In the genomic region with DNA sequence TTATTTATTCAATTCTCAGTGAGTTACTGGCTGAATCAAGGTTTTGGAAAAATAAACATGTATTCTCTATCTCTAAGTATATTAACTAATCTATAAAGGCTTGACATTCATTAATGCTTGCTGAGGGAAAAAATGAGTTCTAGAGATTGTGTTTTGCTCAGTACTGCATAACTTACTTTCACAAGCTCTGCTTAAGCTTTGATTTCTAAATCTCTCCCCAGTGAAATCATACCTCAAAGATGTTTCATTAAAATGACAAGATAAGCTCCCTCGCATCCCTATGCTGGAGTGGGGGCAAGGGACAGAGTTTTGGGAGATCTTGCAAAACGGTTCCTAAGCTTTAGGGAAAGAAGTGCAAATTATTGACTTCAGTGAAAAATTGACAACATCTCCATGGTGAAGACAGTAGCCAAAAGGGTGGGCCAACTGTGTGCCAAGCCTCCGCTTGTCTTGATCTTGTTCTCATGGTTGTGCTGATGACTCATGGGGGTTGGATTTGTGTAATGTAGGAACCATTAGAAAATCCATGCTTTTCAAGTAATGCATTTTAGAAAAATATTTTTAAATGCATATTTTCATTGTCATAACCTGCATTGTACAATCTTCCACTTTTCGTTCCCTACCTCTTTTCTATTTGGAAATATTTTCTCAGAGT, we compare ENCODE assay signal across 19 cellular contexts.
DNase-seq lines count a peak whose midpoint lies in the region; ATAC-seq and TF ChIP-seq lines count a peak whose summit lies in the region.
"Had no signal": no experiment of that assay in that cellular context is flagged by ENCODE, and none has a peak within 500 bp of the region (broad histone marks: within the 10 kb centered on the region; RNA-seq: fewer than 3 reads in every experiment).

No MANE protein-coding gene starts in this region.

- no peak overlapping the region for H3K4me2 ChIP-seq in Karpas-422 (ENCODE audit: low read depth, low read length, poor library complexity, severe bottlenecking)

- H3K79me2 ChIP-seq in Karpas-422 (ENCODE audit: low read length) = no peaks in the 10 kb centered on the region

- H3K4me3 ChIP-seq in Karpas-422 (ENCODE audit: low read length) = no peak overlapping the region
- H3K4me3 ChIP-seq in cardiac fibroblast (replicated peaks in 1 of 2; ENCODE audit: low read depth in 2 of 2, low read length in 2 of 2) = no peak overlapping the region
- H3K4me3 ChIP-seq: MG63, SJSA1 had no signal

- H3K27me3 ChIP-seq in Karpas-422 (ENCODE audit: low read length) = no peaks in the 10 kb centered on the region
- H3K27me3 ChIP-seq in foreskin keratinocyte = no peaks in the 10 kb centered on the region
- H3K27me3 ChIP-seq: BE2C, MG63, SJSA1 had no signal

- H4K20me1 ChIP-seq in Karpas-422 (ENCODE audit: insufficient read depth, low read depth, low read length) = no peaks in the 10 kb centered on the region

- H3K4me1 ChIP-seq in Karpas-422 (ENCODE audit: low read length) (peaks cover 37% of the 10 kb centered on the region), foreskin keratinocyte (no peaks in the 10 kb centered on the region)
- H3K4me1 ChIP-seq: BE2C, SJSA1 had no signal

- ATAC-seq in foreskin keratinocyte (peak; percentile 34), GM19467 (IDR thresholded peaks at IDR 0.05; ENCODE audit: unreplicated experiment) (no peak)
- ATAC-seq: Panc1 had no signal

- TF ChIP-seq CTCF in cardiac fibroblast (IDR thresholded peaks at IDR 0.05; ENCODE audit: low read depth, low read length) (no peak), foreskin keratinocyte (conservative IDR thresholded peaks at IDR 0.05) (no peak)

- DNase-seq in Karpas-422 = no peak
- peak; percentile 39 to 59 for DNase-seq in cardiac fibroblast (ENCODE audit: low read depth in 2 of 2)
- DNase-seq in foreskin keratinocyte = peak in 1 of 2 donors; percentile 19
- no peak for DNase-seq in NCI-H774 (lab: John Stamatoyannopoulos, UW)
- no peak for DNase-seq in islet precursor cell
- no peak for DNase-seq in stimulated activated CD4-positive, alpha-beta T cell treated with anti-CD3 and anti-CD28 coated beads, Interleukin-2, amount 100 ng/mL, for 48 hours
- DNase-seq: BE2C, EL, GF-D8, Kasumi-1, MG63, NCI-H1048, NCI-H1417 treated with DMSO at 0.1 percent for 48 hours, NCI-H187, NCI-H2107, NCI-H510A had no signal

- no peaks in the 10 kb centered on the region for H3K36me3 ChIP-seq in Karpas-422 (ENCODE audit: insufficient read depth, low read length)
- H3K36me3 ChIP-seq: BE2C, MG63, SJSA1 had no signal

- H3K9me3 ChIP-seq in Karpas-422 (ENCODE audit: low read length) = no peaks in the 10 kb centered on the region
- H3K9me3 ChIP-seq: BE2C, MG63, SJSA1 had no signal

- H2AFZ ChIP-seq in Karpas-422 (ENCODE audit: low read length) = peak overlapping the region; percentile 25

- no peak overlapping the region for H3K27ac ChIP-seq in Karpas-422 (ENCODE audit: low read length)
- no peak overlapping the region for H3K27ac ChIP-seq in foreskin keratinocyte
- H3K27ac ChIP-seq: SJSA1 had no signal

- no peaks in the 10 kb centered on the region for H3K9me2 ChIP-seq in Karpas-422 (replicated peaks; ENCODE audit: insufficient read depth, low read length)

- no peak overlapping the region for H3K9ac ChIP-seq in Karpas-422 (ENCODE audit: low read length)

Comparison
In these comparisons a context has a peak if more than half of its experiments do, and no peak if none do; other contexts are left out.
1. DNase-seq: peak in cardiac fibroblast (2 of 2); none in Karpas-422 (single experiment), NCI-H774 (single experiment), islet precursor cell (single experiment) and stimulated activated CD4-positive, alpha-beta T cell treated with anti-CD3 and anti-CD28 coated beads, Interleukin-2, amount 100 ng/mL, for 48 hours (0 of 2).